Comparison of ENCODE assay signal across 21 cellular contexts in the genomic region with DNA sequence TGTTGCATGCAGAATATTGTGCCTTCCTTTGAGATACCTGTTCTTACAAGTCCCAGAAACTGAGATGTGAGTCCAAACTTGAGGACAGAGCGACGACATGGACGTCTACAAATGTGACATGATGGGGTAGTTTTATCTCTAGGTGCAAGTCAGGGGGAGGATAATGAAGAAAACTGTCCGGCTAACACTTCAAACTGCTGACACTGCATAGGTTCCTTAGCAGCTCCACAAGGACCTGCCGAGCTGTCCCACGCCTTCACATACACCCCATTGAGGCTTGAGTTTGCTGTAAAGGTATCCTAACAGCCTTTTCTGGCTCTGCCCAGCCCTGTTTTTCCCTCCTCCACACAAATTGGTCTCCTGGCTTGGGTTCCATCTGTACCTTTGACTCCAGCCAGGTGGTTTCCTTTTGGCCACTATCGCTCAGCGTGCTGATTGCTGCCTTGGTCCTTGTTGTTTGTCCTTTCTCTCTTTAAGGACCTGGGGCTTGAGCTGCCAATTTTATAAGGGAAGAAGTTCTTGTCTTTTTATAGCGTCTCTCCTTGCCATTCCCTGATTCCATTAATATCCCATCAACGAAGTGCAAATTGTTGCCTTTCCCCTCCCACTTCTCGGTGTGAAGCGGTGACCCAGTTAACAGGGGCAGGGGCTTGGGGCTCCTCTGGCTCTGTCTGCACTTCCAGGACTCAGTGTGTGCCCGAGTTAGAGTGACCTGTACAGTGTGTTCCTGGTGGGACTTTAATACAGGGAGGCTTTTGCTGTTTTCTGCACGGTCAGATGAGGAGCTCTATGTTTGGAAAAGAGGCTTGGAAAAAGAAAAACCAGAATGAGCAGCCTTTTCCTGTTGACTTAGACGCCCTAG.
DNase-seq lines count a peak whose midpoint lies in the region; ATAC-seq and TF ChIP-seq lines count a peak whose summit lies in the region.
"Had no signal": no experiment of that assay in that cellular context is flagged by ENCODE, and none has a peak within 500 bp of the region (broad histone marks: within the 10 kb centered on the region; RNA-seq: fewer than 3 reads in every experiment).

No MANE protein-coding gene starts in this region.

- intact Hi-C loops in Panc1 (cut with micrococcal nuclease; ENCODE audit: unreplicated experiment): no loop called here
- intact Hi-C loops in heart left ventricle (cut with DNase I): loop anchor here in 9 of 10 donors (1.0 to 10.0 kb wide), 12 partner anchors 85 to 688 kb away; a partner anchor contains a TSS
- intact Hi-C loops in tibial artery (cut with DNase I; ENCODE audit: low total_unique reads): no loop called here
- intact Hi-C loops in activated CD4-positive, alpha-beta memory T cell treated with anti-CD3 and anti-CD28 coated beads for 36 hours (cut with micrococcal nuclease): no loop called here

- H3K27me3 ChIP-seq in Panc1 (ENCODE audit: control insufficient read depth, insufficient read depth, low read length) (no peaks in the 10 kb centered on the region), heart left ventricle (no peaks in the 10 kb centered on the region), tibial artery (no peaks in the 10 kb centered on the region)
- H3K27me3 ChIP-seq: breast epithelium had no signal

- no peak for ATAC-seq in Panc1
- peak in 3 of 4 donors; percentile 55 to 76 (median 66) for ATAC-seq in heart left ventricle
- ATAC-seq: activated naive CD8-positive, alpha-beta T cell treated with anti-CD3 and anti-CD28 coated beads, Interleukin-2, amount 50 U/mL, for 24 hours had no signal

- TF ChIP-seq POLR2A in heart left ventricle (IDR thresholded peaks at IDR 0.05): no peak

- DNase-seq in Panc1 (ENCODE audit: low read depth, low spot score) (no peak), heart left ventricle (no peak), midbrain (lab: John Stamatoyannopoulos, UW) (peak; percentile 11), tibial artery (no peak), GF-D8 (lab: John Stamatoyannopoulos, UW) (no peak)
- no peak for DNase-seq in activated naive CD8-positive, alpha-beta T cell treated with anti-CD3 and anti-CD28 coated beads for 36 hours
- no peak for DNase-seq in activated CD4-positive, alpha-beta memory T cell treated with anti-CD3 and anti-CD28 coated beads for 36 hours
- DNase-seq: activated naive CD8-positive, alpha-beta T cell treated with anti-CD3 and anti-CD28 coated beads, Interleukin-2, amount 50 U/mL, for 24 hours; CD8-positive, alpha-beta memory T cell; hippocampal formation; mammary epithelial cell; naive B cell; NCI-H1436 treated with DMSO at 0.1 percent for 48 hours; NCI-H524 treated with DMSO at 0.1 percent for 48 hours; SHP77 treated with DMSO at 0.1 percent for 48 hours; stimulated activated CD4-positive, alpha-beta T cell treated with anti-CD3 and anti-CD28 coated beads, Interleukin-1b, Interleukin-23, amount 100 ng/mL, for 48 hours had no signal

- no TSS peak for BruUV-seq in Panc1 (replicated peaks; lab: Mats Ljungman, UMichigan)

- CTCF ChIA-PET in Panc1 (lab: Charles Lee): interaction anchor here (0.5 kb wide), 1 partner anchor 183 kb away, joined by 3 read pairs; no protein-coding TSS in a partner anchor
- CTCF ChIA-PET in activated CD4-positive, alpha-beta memory T cell treated with anti-CD3 and anti-CD28 coated beads for 36 hours (lab: Charles Lee): interaction anchor here (1.4 kb wide), 1 partner anchor 12 kb away, joined by 3 read pairs; no protein-coding TSS in a partner anchor

- H3K27ac ChIP-seq in Panc1 (ENCODE audit: low read length) (peak overlapping the region; percentile 70; the same call in 1 of the 2 replicates), heart left ventricle (peak overlapping the region in 9 of 12 donors; percentile 5 to 61 (median 28)), tibial artery (peak overlapping the region; percentile 60 to 84)
- H3K27ac ChIP-seq: breast epithelium, parathyroid adenoma had no signal

- H3K27ac Mint-ChIP-seq in activated naive CD8-positive, alpha-beta T cell treated with anti-CD3 and anti-CD28 coated beads for 36 hours: no peak overlapping the region
- no peak overlapping the region for H3K27ac Mint-ChIP-seq in activated CD4-positive, alpha-beta memory T cell treated with anti-CD3 and anti-CD28 coated beads for 36 hours
- H3K27ac Mint-ChIP-seq: activated naive CD8-positive, alpha-beta T cell treated with anti-CD3 and anti-CD28 coated beads, Interleukin-2, amount 50 U/mL, for 24 hours; activated T-helper 2 cell treated with anti-CD3 and anti-CD28 coated beads, Interferon-gamma antibody, Interleukin-2, Interleukin-4, amounts not matched to agents 10 μg/mL and 5 μg/mL and 100 μg/mL, durations not matched to agents 14 hours and 24 hours and 36 hours; CD8-positive, alpha-beta memory T cell; IgD-negative memory B cell; naive B cell; stimulated activated memory B cell treated with anti-CD40 and anti-IgM and Interleukin-4, amounts not matched to agents 10 μg/mL and 1 μg/mL and 100 μg/mL, for 72 hours had no signal

- no peak for TF ChIP-seq CTCF in Panc1 (IDR thresholded peaks at IDR 0.05)
- TF ChIP-seq CTCF in heart left ventricle (IDR thresholded peaks at IDR 0.05): no peak
- TF ChIP-seq CTCF in tibial artery (IDR thresholded peaks at IDR 0.05): no peak

- H3K4me3 Mint-ChIP-seq in activated naive CD8-positive, alpha-beta T cell treated with anti-CD3 and anti-CD28 coated beads for 36 hours: no peak overlapping the region
- H3K4me3 Mint-ChIP-seq in activated CD4-positive, alpha-beta memory T cell treated with anti-CD3 and anti-CD28 coated beads for 36 hours: no peak overlapping the region
- H3K4me3 Mint-ChIP-seq: activated naive CD8-positive, alpha-beta T cell treated with anti-CD3 and anti-CD28 coated beads, Interleukin-2, amount 50 U/mL, for 24 hours; CD8-positive, alpha-beta memory T cell; IgD-negative memory B cell; naive B cell; stimulated activated memory B cell treated with anti-CD40 and anti-IgM and Interleukin-4, amounts not matched to agents 10 μg/mL and 1 μg/mL and 100 μg/mL, for 72 hours had no signal

- H3K9me3 ChIP-seq in Panc1 (ENCODE audit: control insufficient read depth, insufficient read depth, low read depth, low read length) (no peaks in the 10 kb centered on the region), heart left ventricle (no peaks in the 10 kb centered on the region), tibial artery (no peaks in the 10 kb centered on the region)
- H3K9me3 ChIP-seq: breast epithelium had no signal

- H3K36me3 Mint-ChIP-seq in activated naive CD8-positive, alpha-beta T cell treated with anti-CD3 and anti-CD28 coated beads for 36 hours: no peaks in the 10 kb centered on the region
- H3K36me3 Mint-ChIP-seq in activated CD4-positive, alpha-beta memory T cell treated with anti-CD3 and anti-CD28 coated beads for 36 hours: no peaks in the 10 kb centered on the region
- H3K36me3 Mint-ChIP-seq: CD8-positive, alpha-beta memory T cell; IgD-negative memory B cell; naive B cell; stimulated activated memory B cell treated with anti-CD40 and anti-IgM and Interleukin-4, amounts not matched to agents 10 μg/mL and 1 μg/mL and 100 μg/mL, for 72 hours had no signal

- in situ Hi-C loops in Panc1 (cut with HindIII; ENCODE audit: low pct_unique_long_range_greater_than_20kb, low sequenced_read_pairs): no loop called here

- H3K9me3 Mint-ChIP-seq in activated naive CD8-positive, alpha-beta T cell treated with anti-CD3 and anti-CD28 coated beads for 36 hours: no peaks in the 10 kb centered on the region
- H3K9me3 Mint-ChIP-seq in activated CD4-positive, alpha-beta memory T cell treated with anti-CD3 and anti-CD28 coated beads for 36 hours: no peaks in the 10 kb centered on the region
- H3K9me3 Mint-ChIP-seq: activated naive CD8-positive, alpha-beta T cell treated with anti-CD3 and anti-CD28 coated beads, Interleukin-2, amount 50 U/mL, for 24 hours; activated T-helper 2 cell treated with anti-CD3 and anti-CD28 coated beads, Interferon-gamma antibody, Interleukin-2, Interleukin-4, amounts not matched to agents 10 μg/mL and 5 μg/mL and 100 μg/mL, durations not matched to agents 14 hours and 24 hours and 36 hours; CD8-positive, alpha-beta memory T cell; IgD-negative memory B cell; stimulated activated memory B cell treated with anti-CD40 and anti-IgM and Interleukin-4, amounts not matched to agents 10 μg/mL and 1 μg/mL and 100 μg/mL, for 72 hours had no signal

- H3K4me1 ChIP-seq in Panc1 (ENCODE audit: control insufficient read depth, insufficient read depth, low read length): peaks cover 35% of the 10 kb centered on the region
- peaks cover 0 to 34% (median 0%) of the 10 kb centered on the region in 12 donors for H3K4me1 ChIP-seq in heart left ventricle
- peaks cover 0 to 89% (median 47%) of the 10 kb centered on the region in 4 donors for H3K4me1 ChIP-seq in tibial artery

- H3K4me3 ChIP-seq in Panc1 (ENCODE audit: low read depth in 2 of 2, low read length in 2 of 2) (no peak overlapping the region), heart left ventricle (peak overlapping the region in 3 of 12 donors; percentile 8 to 21 (median 13)), tibial artery (peak overlapping the region in 1 of 2 donors; percentile 5)
- H3K4me3 ChIP-seq: breast epithelium had no signal

- no peaks in the 10 kb centered on the region for H3K36me3 ChIP-seq in Panc1 (ENCODE audit: control insufficient read depth, insufficient read depth, low read length)
- no peaks in the 10 kb centered on the region for H3K36me3 ChIP-seq in heart left ventricle
- H3K36me3 ChIP-seq in tibial artery: no peaks in the 10 kb centered on the region
- H3K36me3 ChIP-seq: breast epithelium had no signal

- WGBS in heart left ventricle, 4 donors: 60 to 70% (median 66%) methylated on average over 15 of the region's 15 CpGs

- peaks cover 15% of the 10 kb centered on the region for H3K27me3 Mint-ChIP-seq in activated naive CD8-positive, alpha-beta T cell treated with anti-CD3 and anti-CD28 coated beads for 36 hours
- peaks cover 11% of the 10 kb centered on the region for H3K27me3 Mint-ChIP-seq in activated CD4-positive, alpha-beta memory T cell treated with anti-CD3 and anti-CD28 coated beads for 36 hours

- peaks cover 5% of the 10 kb centered on the region for H3K4me1 Mint-ChIP-seq in activated naive CD8-positive, alpha-beta T cell treated with anti-CD3 and anti-CD28 coated beads for 36 hours
- H3K4me1 Mint-ChIP-seq in activated CD4-positive, alpha-beta memory T cell treated with anti-CD3 and anti-CD28 coated beads for 36 hours (ENCODE audit: low read depth): peaks cover 7% of the 10 kb centered on the region
- H3K4me1 Mint-ChIP-seq: CD8-positive, alpha-beta memory T cell; IgD-negative memory B cell; naive B cell had no signal

- POLR2A ChIA-PET in Panc1 (lab: Charles Lee): no interaction called here
- POLR2A ChIA-PET in activated CD4-positive, alpha-beta memory T cell treated with anti-CD3 and anti-CD28 coated beads for 36 hours (lab: Charles Lee): interaction anchor here (0.7 kb wide), 1 partner anchor 317 kb away, joined by 3 read pairs; no protein-coding TSS in a partner anchor

Comparison
In these comparisons a context has a peak if more than half of its experiments do, and no peak if none do; other contexts are left out.
1. intact Hi-C loops: an anchor here in heart left ventricle (1.0 to 10.0 kb wide); none called in Panc1, tibial artery and activated CD4-positive, alpha-beta memory T cell treated with anti-CD3 and anti-CD28 coated beads for 36 hours.